In the genomic region with DNA sequence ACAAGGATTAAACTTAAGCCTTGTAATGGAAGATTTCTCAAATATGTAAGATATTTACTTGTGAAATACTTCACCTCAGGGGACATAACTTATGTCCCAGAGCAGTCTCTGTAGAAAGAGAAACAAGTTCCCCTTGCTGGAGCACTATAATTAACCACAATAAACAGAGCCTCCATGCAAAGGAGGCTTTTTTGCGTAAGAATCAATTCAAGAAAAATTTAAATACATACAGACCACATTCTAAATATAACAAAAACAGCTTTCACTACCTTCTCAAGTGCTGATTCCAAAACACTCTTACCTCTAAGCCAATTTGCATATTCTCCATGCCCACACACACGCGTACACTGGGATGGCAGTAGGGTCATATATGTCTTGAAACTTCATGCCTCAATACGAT, we compare ENCODE assay signal across 12 cellular contexts. TPM values are rescaled to one million over a fixed set of nuclear protein-coding genes. Genes with fewer than 3 reads are reported as not detected.
A peak's percentile ranks its signal among the peaks of the same experiment; 100 is the strongest.
DNase-seq lines count a peak whose midpoint lies in the region; ATAC-seq and TF ChIP-seq lines count a peak whose summit lies in the region.
"Had no signal": no experiment of that assay in that cellular context is flagged by ENCODE, and none has a peak within 500 bp of the region (broad histone marks: within the 10 kb centered on the region; RNA-seq: fewer than 3 reads in every experiment).

No MANE protein-coding gene starts in this region.

- no peaks in the 10 kb centered on the region for H3K9me2 ChIP-seq in hepatocyte (replicated peaks; ENCODE audit: insufficient read depth)

- no peaks in the 10 kb centered on the region for H3K36me3 ChIP-seq in Caco-2 (ENCODE audit: control insufficient read depth, insufficient read depth, low read length)
- H3K36me3 ChIP-seq in hepatocyte (replicated peaks; ENCODE audit: insufficient read depth, low read depth): no peaks in the 10 kb centered on the region

- no peak overlapping the region for H3K4me2 ChIP-seq in hepatocyte
- H3K4me2 ChIP-seq: smooth muscle cell had no signal

- no peaks in the 10 kb centered on the region for H4K20me1 ChIP-seq in hepatocyte (ENCODE audit: insufficient read depth, poor library complexity, severe bottlenecking)

- H3K27me3 ChIP-seq in Caco-2 (replicated peaks; ENCODE audit: control insufficient read depth, insufficient read depth, low read length) (no peaks in the 10 kb centered on the region), hepatocyte (no peaks in the 10 kb centered on the region)

- no peaks in the 10 kb centered on the region for H3K9me3 Mint-ChIP-seq in Caco-2 (ENCODE audit: unreplicated experiment)

- H3K79me2 ChIP-seq in hepatocyte: no peaks in the 10 kb centered on the region

- peak overlapping the region; percentile 53 for H3K27ac Mint-ChIP-seq in Caco-2 (ENCODE audit: unreplicated experiment)
- H3K27ac Mint-ChIP-seq: activated CD8-positive, alpha-beta T cell treated with anti-CD3 and anti-CD28 coated beads for 36 hours had no signal

- no TSS peak for BruUV-seq in Caco-2 (replicated peaks; lab: Mats Ljungman, UMichigan)

- CTCF ChIA-PET in Caco-2 (lab: Charles Lee): no interaction called here

- H3K9me3 ChIP-seq in Caco-2 (peaks cover 8% of the 10 kb centered on the region), hepatocyte (ENCODE audit: low read depth) (no peaks in the 10 kb centered on the region)

- TF ChIP-seq POLR2A in lower leg skin (IDR thresholded peaks at IDR 0.05): no peak

- ATAC-seq in GM19395 (IDR thresholded peaks at IDR 0.05; ENCODE audit: unreplicated experiment): peak; percentile 91
- ATAC-seq in HG03025 (IDR thresholded peaks at IDR 0.05; ENCODE audit: low FRiP score, unreplicated experiment): peak; percentile 95
- no peak for ATAC-seq in Right ventricle myocardium inferior
- ATAC-seq: activated CD8-positive, alpha-beta T cell treated with anti-CD3 and anti-CD28 coated beads for 36 hours had no signal

- H3K4me1 Mint-ChIP-seq in Caco-2 (ENCODE audit: low read depth, unreplicated experiment): peaks cover 10% of the 10 kb centered on the region

- peaks cover 6% of the 10 kb centered on the region; the same call in 1 of the 2 replicates for H3K4me1 ChIP-seq in Caco-2
- no peaks in the 10 kb centered on the region for H3K4me1 ChIP-seq in hepatocyte (ENCODE audit: insufficient read depth)

- H3K27me3 Mint-ChIP-seq in Caco-2 (ENCODE audit: insufficient read depth, unreplicated experiment): no peaks in the 10 kb centered on the region
- H3K27me3 Mint-ChIP-seq: activated CD8-positive, alpha-beta T cell treated with anti-CD3 and anti-CD28 coated beads for 36 hours had no signal

- H3K36me3 Mint-ChIP-seq in Caco-2 (ENCODE audit: insufficient read depth, unreplicated experiment): no peaks in the 10 kb centered on the region

- no peak for TF ChIP-seq CTCF in Caco-2 (IDR thresholded peaks at IDR 0.05; ENCODE audit: insufficient read depth in 1 of 2, low read depth in 1 of 2, low read length in 1 of 2, severe bottlenecking in 1 of 2, unreplicated experiment in 1 of 2)
- TF ChIP-seq CTCF in hepatocyte (IDR thresholded peaks at IDR 0.05; ENCODE audit: poor library complexity): no peak
- TF ChIP-seq CTCF in lower leg skin (IDR thresholded peaks at IDR 0.05): no peak

- DNase-seq in Caco-2 (no peak), NOMO-1 treated with dmso at 0.1 percent for 144 hours (lab: John Stamatoyannopoulos, UW; ENCODE audit: unreplicated experiment) (peak; percentile 11), Right ventricle myocardium inferior (ENCODE audit: missing footprints) (no peak), hepatocyte (ENCODE audit: low spot score) (no peak), lower leg skin (ENCODE audit: low spot score in 2 of 2) (no peak), DMS153 treated with DMSO at 0.1 percent for 48 hours (lab: John Stamatoyannopoulos, UW; ENCODE audit: unreplicated experiment) (no peak)
- DNase-seq: activated CD8-positive, alpha-beta T cell treated with anti-CD3 and anti-CD28 coated beads for 36 hours; cerebellar nuclear complex; NCI-H82 had no signal

- H3K27ac ChIP-seq in hepatocyte: no peak overlapping the region

- no peak overlapping the region for H3K4me3 ChIP-seq in Caco-2 (ENCODE audit: low read depth, low read length)
- H3K4me3 ChIP-seq in hepatocyte: no peak overlapping the region
- no peak overlapping the region for H3K4me3 ChIP-seq in lower leg skin (ENCODE audit: low read depth, poor library complexity, severe bottlenecking)
- H3K4me3 ChIP-seq: smooth muscle cell had no signal

- no peak overlapping the region for H3K4me3 Mint-ChIP-seq in Caco-2 (ENCODE audit: unreplicated experiment)
- H3K4me3 Mint-ChIP-seq: activated CD8-positive, alpha-beta T cell treated with anti-CD3 and anti-CD28 coated beads for 36 hours had no signal

- intact Hi-C loops in Caco-2 (cut with micrococcal nuclease; ENCODE audit: unreplicated experiment) (no loop called here), Right ventricle myocardium inferior (cut with DNase I) (no loop called here), lower leg skin (cut with DNase I; ENCODE audit: low total_unique reads) (no loop called here)

- H2AFZ ChIP-seq in hepatocyte: no peak overlapping the region

- POLR2A ChIA-PET in Caco-2 (lab: Charles Lee): no interaction called here

- 97% methylated on average over 4 of the region's 4 CpGs for WGBS in hepatocyte (ENCODE audit: low lambda C conversion rate, missing lambda C conversion rate)
- 80% methylated on average over 4 of the region's 4 CpGs for WGBS in lower leg skin, 2 donors

RNA-seq across cellular contexts. Expression of gene CCNB1, which starts 30.7 kb away (rescaled TPM):
- total RNA-seq in Caco-2 (2022): 311 and 338 TPM in 2 replicates
- total RNA-seq in Right ventricle myocardium inferior: 3.5 TPM
- 35.4 and 39.2 TPM in 2 replicates for total RNA-seq in hepatocyte
- 33.5 and 34.3 TPM in 2 replicates for polyA plus RNA-seq in hepatocyte
- 10 to 100 TPM in 2 of 4 donors, 1 to 10 TPM in 2; 5.7 to 10.6 (median 8.5) TPM for total RNA-seq in lower leg skin

RNA-seq across cellular contexts. Expression of gene SLC30A5, which starts 42.5 kb away (rescaled TPM):
- total RNA-seq in Caco-2 (2022): 61.7 and 64.5 TPM in 2 replicates
- total RNA-seq in Right ventricle myocardium inferior: 30.2 TPM
- 62.4 and 67.3 TPM in 2 replicates for total RNA-seq in hepatocyte
- polyA plus RNA-seq in hepatocyte: 52.7 and 54.3 TPM in 2 replicates
- total RNA-seq in lower leg skin: 10 to 100 TPM; 24.5 to 56.8 (median 43.2) TPM

RNA-seq across cellular contexts. Expression of gene CENPH, which starts 53.1 kb away (rescaled TPM):
- total RNA-seq in Caco-2 (2022): 30.2 and 32.4 TPM in 2 replicates
- total RNA-seq in Right ventricle myocardium inferior: 3.6 TPM
- total RNA-seq in hepatocyte: 6.9 and 10.8 TPM in 2 replicates
- 3.7 and 3.8 TPM in 2 replicates for polyA plus RNA-seq in hepatocyte
- total RNA-seq in lower leg skin: 10 to 100 TPM in 1 of 4 donors, 1 to 10 TPM in 3; 5.4 to 10.5 (median 6.0) TPM
